ENCODE assay signal across 15 cellular contexts in the genomic region with DNA sequence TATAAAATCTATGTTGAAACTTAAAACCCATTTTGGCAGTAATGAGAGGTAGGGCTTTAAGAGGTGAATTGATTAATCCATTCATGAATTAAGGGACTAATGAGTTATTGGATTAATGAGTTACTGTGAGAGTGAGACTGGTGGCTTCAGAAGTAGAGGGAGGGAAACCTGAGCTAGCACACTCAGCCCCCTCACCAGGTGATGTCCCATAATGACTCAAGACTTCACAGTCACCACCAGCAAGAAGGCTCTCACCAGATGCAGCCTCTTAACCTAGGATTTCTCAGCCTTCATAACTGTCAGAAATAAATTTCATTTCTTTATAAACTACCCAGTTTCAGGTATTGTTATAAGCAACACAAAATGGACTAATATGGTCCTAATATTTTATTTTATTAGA.
A peak's percentile ranks its signal among the peaks of the same experiment; 100 is the strongest.
DNase-seq lines count a peak whose midpoint lies in the region; ATAC-seq and TF ChIP-seq lines count a peak whose summit lies in the region.
"Had no signal": no experiment of that assay in that cellular context is flagged by ENCODE, and none has a peak within 500 bp of the region (broad histone marks: within the 10 kb centered on the region; RNA-seq: fewer than 3 reads in every experiment).

No MANE protein-coding gene starts in this region.

- H3K4me3 ChIP-seq in PC-3 (ENCODE audit: low read length), result no peak overlapping the region
- H3K4me3 ChIP-seq: lung, smooth muscle cell had no signal

- no peaks in the 10 kb centered on the region for H3F3A ChIP-seq in PC-3 (ENCODE audit: low read length, unreplicated experiment)

- H3K4me1 ChIP-seq in PC-3 (ENCODE audit: insufficient read depth, low read length), result peaks cover 7% of the 10 kb centered on the region; the same call in 1 of the 2 replicates

- H3K27me3 ChIP-seq in PC-3 (ENCODE audit: low read length), result no peaks in the 10 kb centered on the region

- DNase-seq in NCI-H1105 treated with DMSO at 0.1 percent for 48 hours (lab: John Stamatoyannopoulos, UW) (peak; percentile 22), NCI-H1105 (lab: John Stamatoyannopoulos, UW) (no peak), PC-3 (peak; percentile 4), inferior parietal cortex (ENCODE audit: extremely low spot score) (no peak), GM19240 (ENCODE audit: insufficient read length, low spot score) (no peak)
- no peak for DNase-seq in effector CD4-positive, alpha-beta T cell
- DNase-seq: 8988T; activated CD8-positive, alpha-beta memory T cell treated with anti-CD3 and anti-CD28 coated beads for 24 hours; CD4-positive, alpha-beta memory T cell; occipital lobe had no signal

- H2AFZ ChIP-seq in PC-3 (ENCODE audit: low read length), result no peak overlapping the region

- TF ChIP-seq CTCF in PC-3 (conservative IDR thresholded peaks at IDR 0.05; ENCODE audit: low read depth, low read length), result no peak

- no peaks in the 10 kb centered on the region for H3K79me2 ChIP-seq in PC-3 (ENCODE audit: low read length)

- POLR2A ChIA-PET in PC-3 (lab: Charles Lee; ENCODE audit: unreplicated experiment), result no interaction called here

- H3K9ac ChIP-seq in PC-3 (ENCODE audit: low read length), result no peak overlapping the region
- H3K9ac ChIP-seq: KMS-11 had no signal

- H3K27ac ChIP-seq in PC-3 (ENCODE audit: low read length), result no peak overlapping the region
- H3K27ac ChIP-seq: KMS-11 had no signal

- ATAC-seq in GM21360 (IDR thresholded peaks at IDR 0.05; ENCODE audit: unreplicated experiment) (peak; percentile 64), HG02973 (IDR thresholded peaks at IDR 0.05; ENCODE audit: unreplicated experiment) (peak; percentile 90), PC-3 (no peak)

- no peaks in the 10 kb centered on the region for H3K9me3 ChIP-seq in PC-3 (ENCODE audit: low read length)

- BruUV-seq in PC-3 (replicated peaks; lab: Mats Ljungman, UMichigan), result no TSS peak

- H4K20me1 ChIP-seq in PC-3 (ENCODE audit: low read length), result no peaks in the 10 kb centered on the region

- H3K9me2 ChIP-seq in PC-3 (replicated peaks; ENCODE audit: low read length), result no peaks in the 10 kb centered on the region; the same call in 1 of the 2 replicates

- intact Hi-C loops in PC-3 (cut with micrococcal nuclease), result no loop called here

- no peak overlapping the region for H3K4me2 ChIP-seq in PC-3 (ENCODE audit: low read length)
- H3K4me2 ChIP-seq: KMS-11, smooth muscle cell had no signal

- H3K36me3 ChIP-seq in PC-3 (ENCODE audit: low read depth, low read length), result no peaks in the 10 kb centered on the region

- CTCF ChIA-PET in PC-3 (lab: Charles Lee), result no interaction called here

Comparison
In these comparisons a context has a peak if more than half of its experiments do, and no peak if none do; other contexts are left out.
1. DNase-seq: peak in NCI-H1105 treated with DMSO at 0.1 percent for 48 hours (single experiment) and PC-3 (single experiment); none in NCI-H1105 (single experiment), effector CD4-positive, alpha-beta T cell (single experiment), inferior parietal cortex (single experiment) and GM19240 (single experiment).